ENCODE assay signal across 35 cellular contexts in the genomic region with DNA sequence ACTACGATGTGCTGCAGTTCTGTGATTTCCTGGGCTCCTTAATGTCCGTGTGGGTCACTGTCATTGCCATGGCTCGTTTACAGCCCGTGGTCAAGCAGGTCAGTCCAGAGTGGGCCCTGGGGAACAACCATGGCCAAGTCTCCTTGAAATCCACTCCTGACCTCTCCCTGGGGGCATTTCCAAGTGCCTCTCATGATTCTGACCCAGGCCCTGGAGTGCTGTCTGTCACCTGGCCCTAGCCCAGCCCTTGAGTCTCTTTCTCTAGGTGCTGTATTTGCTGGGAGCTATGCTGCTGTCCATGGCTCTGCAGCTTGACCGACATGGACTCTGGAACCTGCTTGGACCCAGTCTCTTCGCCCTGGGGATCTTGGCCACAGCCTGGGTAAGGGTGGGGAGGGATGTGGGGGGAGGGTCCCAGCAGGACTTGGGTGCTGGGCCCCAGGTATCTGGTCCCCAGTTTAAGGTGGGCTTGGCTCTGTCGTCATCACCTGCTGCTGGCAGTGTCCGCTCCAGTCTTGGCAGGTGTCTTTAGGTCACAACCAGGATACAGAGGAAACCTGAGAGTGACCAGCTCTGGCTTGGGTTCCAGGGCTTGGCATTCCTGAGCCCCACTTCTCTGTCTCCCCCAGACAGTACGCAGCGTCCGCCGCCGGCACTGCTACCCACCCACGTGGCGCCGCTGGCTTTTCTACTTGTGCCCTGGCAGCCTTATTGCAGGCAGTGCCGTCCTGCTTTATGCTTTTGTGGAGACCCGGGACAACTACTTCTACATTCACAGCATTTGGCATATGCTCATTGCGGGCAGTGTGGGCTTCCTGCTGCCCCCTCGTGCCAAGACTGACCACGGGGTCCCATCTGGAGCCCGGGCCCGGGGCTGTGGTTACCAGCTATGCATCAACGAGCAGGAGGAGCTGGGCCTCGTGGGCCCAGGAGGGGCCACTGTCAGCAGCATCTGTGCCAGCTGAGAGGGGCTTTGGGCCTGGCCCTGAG. TPM values are rescaled to one million over a fixed set of nuclear protein-coding genes. Genes with fewer than 3 reads are reported as not detected.
A peak's percentile ranks its signal among the peaks of the same experiment; 100 is the strongest.
DNase-seq lines count a peak whose midpoint lies in the region; ATAC-seq, FAIRE-seq and TF ChIP-seq lines count a peak whose summit lies in the region.
"Had no signal": no experiment of that assay in that cellular context is flagged by ENCODE, and none has a peak within 500 bp of the region (broad histone marks: within the 10 kb centered on the region; RNA-seq: fewer than 3 reads in every experiment).

No MANE protein-coding gene starts in this region.

- no peaks in the 10 kb centered on the region for H3K36me3 ChIP-seq in bronchial epithelial cell (ENCODE audit: control insufficient read depth, insufficient read depth, low read length)
- H3K36me3 ChIP-seq in testis (ENCODE audit: low read depth, missing control alignments) = no peaks in the 10 kb centered on the region

- H3K9me3 ChIP-seq in H9 (ENCODE audit: control insufficient read depth, low read depth, low read length) (no peaks in the 10 kb centered on the region), testis (no peaks in the 10 kb centered on the region)
- H3K9me3 ChIP-seq: esophagus muscularis mucosa, heart left ventricle had no signal

- H3T11ph ChIP-seq in H9 (ENCODE audit: low read length) = no peak overlapping the region

- FAIRE-seq in bronchial epithelial cell (lab: Jason Lieb, UNC) = peak; percentile 55
- FAIRE-seq: astrocyte, endometrium, GM12891, kidney, urothelium cell line had no signal

- WGBS in H9 (ENCODE audit: extremely low coverage, insufficient read length, low lambda C conversion rate) = no CpG with 5 or more reads among the region's 25 CpGs
- 82 to 92% methylated on average over 12 to 25 of the region's 25 CpGs for WGBS in testis, 2 donors

- TF ChIP-seq POLR2A in testis (IDR thresholded peaks at IDR 0.05) = no peak

- H3K27me3 ChIP-seq in H9 (ENCODE audit: insufficient read depth, low read length) = no peaks in the 10 kb centered on the region
- peaks cover 9% of the 10 kb centered on the region for H3K27me3 ChIP-seq in bronchial epithelial cell (ENCODE audit: control insufficient read depth, insufficient read depth, low read length)
- no peaks in the 10 kb centered on the region for H3K27me3 ChIP-seq in testis
- H3K27me3 ChIP-seq: esophagus muscularis mucosa had no signal

- no peak overlapping the region for H3K4me2 ChIP-seq in H9 (ENCODE audit: insufficient read depth, insufficient read length, low read length)

- intact Hi-C loops in testis (cut with DNase I; ENCODE audit: low total_unique reads) = no loop called here

- H3K79me1 ChIP-seq in H9 (ENCODE audit: insufficient read depth, low read depth, low read length, poor library complexity, severe bottlenecking) = no peaks in the 10 kb centered on the region

- H2BK20ac ChIP-seq in H9 (ENCODE audit: low read depth, low read length, poor library complexity, severe bottlenecking) = no peak overlapping the region

- TF ChIP-seq CTCF in H9 (conservative IDR thresholded peaks at IDR 0.05) = no peak
- TF ChIP-seq CTCF in bronchial epithelial cell (IDR thresholded peaks at IDR 0.05; ENCODE audit: insufficient read depth, low read length, severe bottlenecking) = no peak
- TF ChIP-seq CTCF in testis (IDR thresholded peaks at IDR 0.05) = no peak

- H2AK5ac ChIP-seq in H9 (ENCODE audit: insufficient read length, low read length) = no peak overlapping the region

- no peak overlapping the region for H3K9ac ChIP-seq in H9 (ENCODE audit: extremely low read depth, insufficient read length, low read length)

- no peak for ATAC-seq in stimulated activated naive B cell treated with anti-CD40 and anti-IgM and Interleukin-4, amounts not matched to agents 10 μg/mL and 1 μg/mL and 100 μg/mL, for 72 hours (replicated peaks)
- ATAC-seq in HG03439 (IDR thresholded peaks at IDR 0.05; ENCODE audit: unreplicated experiment) = no peak
- ATAC-seq: HCT116, heart left ventricle had no signal

- H3K23me2 ChIP-seq in H9 (ENCODE audit: insufficient read length, low read depth, low read length, poor library complexity, severe bottlenecking) = no peaks in the 10 kb centered on the region

- H3K27ac Mint-ChIP-seq in H9 = peak overlapping the region in 1 of 3 experiments; percentile 32; a peak in 1 of 7 replicates
- H3K27ac Mint-ChIP-seq in stimulated activated naive B cell treated with anti-CD40 and anti-IgM and Interleukin-4, amounts not matched to agents 10 μg/mL and 1 μg/mL and 100 μg/mL, for 72 hours = peak overlapping the region; percentile 15
- H3K27ac Mint-ChIP-seq: activated CD4-positive, alpha-beta memory T cell treated with anti-CD3 and anti-CD28 coated beads, Interleukin-2, amount 10 ng/mL, durations not matched to agents 7 days and 5 days; IgD-negative memory B cell; natural killer cell treated with Interleukin-12 subunit alpha and Interleukin-12 subunit beta and Interleukin-15 and Interleukin-18, amount 100 ng/mL, for 72 hours; T-helper 2 cell treated with Interferon-gamma antibody and Interleukin-4, amounts not matched to agents 5 μg/mL and 100 μg/mL, for 36 hours had no signal

- no peak overlapping the region for H4K5ac ChIP-seq in H9 (ENCODE audit: insufficient read length, low read depth, low read length)

- no peak overlapping the region for H3K14ac ChIP-seq in H9 (ENCODE audit: insufficient read depth, low read length)

- no peak overlapping the region for H3K18ac ChIP-seq in H9 (ENCODE audit: insufficient read length, low read depth, low read length)

- H3K27me3 Mint-ChIP-seq in H9 (ENCODE audit: low read depth) = peaks cover 5% of the 10 kb centered on the region
- peaks cover 7 to 16% of the 10 kb centered on the region in 2 donors for H3K27me3 Mint-ChIP-seq in stimulated activated naive B cell treated with anti-CD40 and anti-IgM and Interleukin-4, amounts not matched to agents 10 μg/mL and 1 μg/mL and 100 μg/mL, for 72 hours

- H3K9me3 Mint-ChIP-seq in H9 = no peaks in the 10 kb centered on the region
- no peaks in the 10 kb centered on the region for H3K9me3 Mint-ChIP-seq in stimulated activated naive B cell treated with anti-CD40 and anti-IgM and Interleukin-4, amounts not matched to agents 10 μg/mL and 1 μg/mL and 100 μg/mL, for 72 hours
- H3K9me3 Mint-ChIP-seq: activated CD4-positive, alpha-beta memory T cell treated with anti-CD3 and anti-CD28 coated beads, Interleukin-2, amount 10 ng/mL, durations not matched to agents 7 days and 5 days; IgD-negative memory B cell; natural killer cell treated with Interleukin-12 subunit alpha and Interleukin-12 subunit beta and Interleukin-15 and Interleukin-18, amount 100 ng/mL, for 72 hours; T-helper 2 cell treated with Interferon-gamma antibody and Interleukin-4, amounts not matched to agents 5 μg/mL and 100 μg/mL, for 36 hours had no signal

- H3K4me3 ChIP-seq in bronchial epithelial cell (ENCODE audit: low read depth, low read length) (no peak overlapping the region), testis (no peak overlapping the region)
- H3K4me3 ChIP-seq: esophagus muscularis mucosa, heart left ventricle had no signal

- no peak overlapping the region for H3K56ac ChIP-seq in H9 (ENCODE audit: insufficient read length, low read depth, low read length)

- H3K4me1 Mint-ChIP-seq in H9 = no peaks in the 10 kb centered on the region
- peaks cover 6 to 10% of the 10 kb centered on the region in 2 donors for H3K4me1 Mint-ChIP-seq in stimulated activated naive B cell treated with anti-CD40 and anti-IgM and Interleukin-4, amounts not matched to agents 10 μg/mL and 1 μg/mL and 100 μg/mL, for 72 hours

- no peaks in the 10 kb centered on the region for H3K79me2 ChIP-seq in H9 (ENCODE audit: insufficient read depth, low read length)

- no peak overlapping the region for H2BK12ac ChIP-seq in H9 (ENCODE audit: insufficient read length, low read depth, low read length)

- H3K36me3 Mint-ChIP-seq in H9 (ENCODE audit: insufficient read depth in 1 of 3, low read depth in 3 of 3) = peaks cover 0 to 2% (median 2%) of the 10 kb centered on the region in 3 experiments; a peak in 2 of 7 replicates
- no peaks in the 10 kb centered on the region for H3K36me3 Mint-ChIP-seq in stimulated activated naive B cell treated with anti-CD40 and anti-IgM and Interleukin-4, amounts not matched to agents 10 μg/mL and 1 μg/mL and 100 μg/mL, for 72 hours
- H3K36me3 Mint-ChIP-seq: IgD-negative memory B cell; natural killer cell treated with Interleukin-12 subunit alpha and Interleukin-12 subunit beta and Interleukin-15 and Interleukin-18, amount 100 ng/mL, for 72 hours had no signal

- H3K4ac ChIP-seq in H9 (ENCODE audit: low read depth, low read length) = no peak overlapping the region

- H3K4me1 ChIP-seq in H9 (ENCODE audit: insufficient read depth, low read length) (no peaks in the 10 kb centered on the region), testis (peaks cover 1% of the 10 kb centered on the region)

- no peaks in the 10 kb centered on the region for H4K20me1 ChIP-seq in H9 (ENCODE audit: control insufficient read depth, insufficient read depth, insufficient read length)

- H4K91ac ChIP-seq in H9 (ENCODE audit: insufficient read length, low read depth, low read length) = no peak overlapping the region

- H3K23ac ChIP-seq in H9 (ENCODE audit: insufficient read length, low read depth, low read length) = no peak overlapping the region

- H4K8ac ChIP-seq in H9 (replicated peaks; ENCODE audit: insufficient read length, low read depth, low read length) = no peak overlapping the region

- no peak overlapping the region for H2BK5ac ChIP-seq in H9 (ENCODE audit: insufficient read length, low read length)

- H2BK120ac ChIP-seq in H9 (ENCODE audit: low read depth, low read length, poor library complexity, severe bottlenecking) = no peak overlapping the region

- no peak overlapping the region for H2AFZ ChIP-seq in H9 (ENCODE audit: low read length)

- H3K27ac ChIP-seq in H9 (ENCODE audit: insufficient read length, low read depth, low read length) (no peak overlapping the region), testis (no peak overlapping the region)
- H3K27ac ChIP-seq: esophagus muscularis mucosa, heart left ventricle had no signal

- DNase-seq in H9 = peak; percentile 15
- no peak for DNase-seq in bronchial epithelial cell (ENCODE audit: low read depth)
- peak; percentile 76 for DNase-seq in mesenteric fat pad (ENCODE audit: low spot score)
- no peak for DNase-seq in stimulated activated naive B cell treated with anti-CD40 and anti-IgM and Interleukin-4, amounts not matched to agents 10 μg/mL and 1 μg/mL and 100 μg/mL, for 72 hours
- DNase-seq in testis = no peak
- no peak for DNase-seq in middle frontal gyrus (ENCODE audit: extremely low spot score, low spot score)
- DNase-seq: activated CD4-positive, alpha-beta memory T cell treated with anti-CD3 and anti-CD28 coated beads, Interleukin-2, amount 10 ng/mL, durations not matched to agents 7 days and 5 days; activated CD4-positive, alpha-beta T cell treated with anti-CD3 and anti-CD28 coated beads for 1 hour; activated gamma-delta T cell; activated T-cell treated with anti-CD3 and anti-CD28 coated beads for 4 hours; caudate nucleus; dermis blood vessel endothelial cell; DMS153; foreskin fibroblast; kidney; NCI-H1436 treated with DMSO at 0.1 percent for 48 hours; NCI-H2107; SHP77 treated with DMSO at 0.1 percent for 48 hours; stimulated activated naive CD4-positive, alpha-beta T cell had no signal

- no peak overlapping the region for H2BK15ac ChIP-seq in H9 (ENCODE audit: low read depth, low read length)

- no peak overlapping the region for H3K4me3 Mint-ChIP-seq in H9
- H3K4me3 Mint-ChIP-seq in stimulated activated naive B cell treated with anti-CD40 and anti-IgM and Interleukin-4, amounts not matched to agents 10 μg/mL and 1 μg/mL and 100 μg/mL, for 72 hours = no peak overlapping the region
- H3K4me3 Mint-ChIP-seq: activated CD4-positive, alpha-beta memory T cell treated with anti-CD3 and anti-CD28 coated beads, Interleukin-2, amount 10 ng/mL, durations not matched to agents 7 days and 5 days; IgD-negative memory B cell; natural killer cell treated with Interleukin-12 subunit alpha and Interleukin-12 subunit beta and Interleukin-15 and Interleukin-18, amount 100 ng/mL, for 72 hours; T-helper 2 cell treated with Interferon-gamma antibody and Interleukin-4, amounts not matched to agents 5 μg/mL and 100 μg/mL, for 36 hours had no signal

RNA-seq across cellular contexts. Expression of gene OR13J1, which starts 17.0 kb away (rescaled TPM):
- not detected in 2 replicates for total RNA-seq in H9 (2021)
- total RNA-seq in bronchial epithelial cell = not detected in 2 replicates
- total RNA-seq in mesenteric fat pad = not detected
- total RNA-seq in testis = not detected
- polyA plus RNA-seq in testis (ENCODE audit: insufficient read depth, low read depth, low replicate concordance) = not detected
- total RNA-seq: activated CD4-positive, alpha-beta memory T cell treated with anti-CD3 and anti-CD28 coated beads, Interleukin-2, amount 10 ng/mL, durations not matched to agents 7 days and 5 days; astrocyte; dermis blood vessel endothelial cell; esophagus muscularis mucosa; heart left ventricle; kidney; lower leg skin; mononuclear cell; natural killer cell treated with Interleukin-12 subunit alpha and Interleukin-12 subunit beta and Interleukin-15 and Interleukin-18, amount 100 ng/mL, for 72 hours; omental fat pad; skeletal muscle tissue had no signal
- polyA plus RNA-seq: BJ, heart left ventricle, IgD-negative memory B cell had no signal

RNA-seq across cellular contexts. Expression of gene TMEM8B, which starts 24.1 kb away (rescaled TPM):
- 7.9 and 9.3 TPM in 2 replicates for total RNA-seq in H9 (2021)
- 0.79 and 1.5 TPM in 2 replicates for total RNA-seq in bronchial epithelial cell
- total RNA-seq in mesenteric fat pad = 6.7 TPM
- total RNA-seq in testis = 10 to 100 TPM; 22.2 to 24.5 TPM
- polyA plus RNA-seq in testis (ENCODE audit: insufficient read depth, low read depth, low replicate concordance) = 24.6 TPM

RNA-seq across cellular contexts. Expression of gene FAM221B, which starts 24.6 kb away (rescaled TPM):
- total RNA-seq in H9 (2021) = not detected in 2 replicates
- total RNA-seq in bronchial epithelial cell = not detected in 2 replicates
- not detected for total RNA-seq in mesenteric fat pad
- 1 to 10 TPM; 4.2 to 7.2 TPM for total RNA-seq in testis
- polyA plus RNA-seq in testis (ENCODE audit: insufficient read depth, low read depth, low replicate concordance) = 17.1 TPM
- total RNA-seq: activated CD4-positive, alpha-beta memory T cell treated with anti-CD3 and anti-CD28 coated beads, Interleukin-2, amount 10 ng/mL, durations not matched to agents 7 days and 5 days; astrocyte; dermis blood vessel endothelial cell; esophagus muscularis mucosa; heart left ventricle; kidney; lower leg skin; mononuclear cell; natural killer cell treated with Interleukin-12 subunit alpha and Interleukin-12 subunit beta and Interleukin-15 and Interleukin-18, amount 100 ng/mL, for 72 hours; omental fat pad; skeletal muscle tissue had no signal
- polyA plus RNA-seq: BJ, heart left ventricle, IgD-negative memory B cell had no signal

RNA-seq across cellular contexts. Expression of gene HINT2, which starts 38.3 kb away (rescaled TPM):
- 30.9 and 35.9 TPM in 2 replicates for total RNA-seq in H9 (2021)
- 22.6 and 22.7 TPM in 2 replicates for total RNA-seq in bronchial epithelial cell
- total RNA-seq in mesenteric fat pad = 42.7 TPM
- total RNA-seq in testis = 10 to 100 TPM; 36.1 to 36.9 TPM
- polyA plus RNA-seq in testis (ENCODE audit: insufficient read depth, low read depth, low replicate concordance) = 55.1 TPM

RNA-seq across cellular contexts. Expression of gene SPAG8, which starts 41.1 kb away (rescaled TPM):
- 0.46 and 0.50 TPM in 2 replicates for total RNA-seq in H9 (2021)
- 0.13 and 0.26 TPM in 2 replicates for total RNA-seq in bronchial epithelial cell
- total RNA-seq in mesenteric fat pad = 0.61 TPM
- 10 to 100 TPM; 18.9 to 27.0 TPM for total RNA-seq in testis
- polyA plus RNA-seq in testis (ENCODE audit: insufficient read depth, low read depth, low replicate concordance) = 81.5 TPM
- total RNA-seq: dermis blood vessel endothelial cell had no signal

Comparison
In these comparisons a context has a peak if more than half of its experiments do, and no peak if none do; other contexts are left out.
1. DNase-seq: peak in H9 (single experiment) and mesenteric fat pad (single experiment); none in bronchial epithelial cell (single experiment), stimulated activated naive B cell treated with anti-CD40 and anti-IgM and Interleukin-4, amounts not matched to agents 10 μg/mL and 1 μg/mL and 100 μg/mL, for 72 hours (single experiment), testis (single experiment) and middle frontal gyrus (single experiment).